1 cellular context compared by ENCODE assay signal in the genomic region with DNA sequence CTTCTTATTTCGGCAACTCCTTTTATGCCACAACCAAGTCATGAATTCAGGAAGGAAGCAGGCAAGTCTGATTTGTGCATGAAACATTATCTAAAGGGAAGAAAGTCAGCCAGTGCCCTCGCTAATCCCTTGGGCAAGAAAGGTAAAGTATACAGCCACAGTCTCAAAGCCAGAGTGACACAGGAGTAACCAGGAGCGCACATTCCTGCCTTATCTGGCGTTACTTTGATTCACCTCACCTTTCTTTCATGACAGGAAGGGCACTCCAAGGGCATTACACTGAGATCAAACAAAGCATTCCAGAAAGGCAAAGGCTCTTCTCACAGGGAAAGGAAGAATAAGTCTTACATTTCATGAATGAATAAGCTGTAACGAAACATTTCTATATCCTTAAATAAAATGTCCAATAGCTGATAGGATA.
A peak's percentile ranks its signal among the peaks of the same experiment; 100 is the strongest.
TF ChIP-seq lines count a peak whose summit lies in the region.

No MANE protein-coding gene starts in this region.

TF ChIP-seq in HepG2, 621 proteins besides CTCF, POLR2A, EP300 and RAD21 (continued from another document and continues in another):
- TF ChIP-seq, protein P1, sequence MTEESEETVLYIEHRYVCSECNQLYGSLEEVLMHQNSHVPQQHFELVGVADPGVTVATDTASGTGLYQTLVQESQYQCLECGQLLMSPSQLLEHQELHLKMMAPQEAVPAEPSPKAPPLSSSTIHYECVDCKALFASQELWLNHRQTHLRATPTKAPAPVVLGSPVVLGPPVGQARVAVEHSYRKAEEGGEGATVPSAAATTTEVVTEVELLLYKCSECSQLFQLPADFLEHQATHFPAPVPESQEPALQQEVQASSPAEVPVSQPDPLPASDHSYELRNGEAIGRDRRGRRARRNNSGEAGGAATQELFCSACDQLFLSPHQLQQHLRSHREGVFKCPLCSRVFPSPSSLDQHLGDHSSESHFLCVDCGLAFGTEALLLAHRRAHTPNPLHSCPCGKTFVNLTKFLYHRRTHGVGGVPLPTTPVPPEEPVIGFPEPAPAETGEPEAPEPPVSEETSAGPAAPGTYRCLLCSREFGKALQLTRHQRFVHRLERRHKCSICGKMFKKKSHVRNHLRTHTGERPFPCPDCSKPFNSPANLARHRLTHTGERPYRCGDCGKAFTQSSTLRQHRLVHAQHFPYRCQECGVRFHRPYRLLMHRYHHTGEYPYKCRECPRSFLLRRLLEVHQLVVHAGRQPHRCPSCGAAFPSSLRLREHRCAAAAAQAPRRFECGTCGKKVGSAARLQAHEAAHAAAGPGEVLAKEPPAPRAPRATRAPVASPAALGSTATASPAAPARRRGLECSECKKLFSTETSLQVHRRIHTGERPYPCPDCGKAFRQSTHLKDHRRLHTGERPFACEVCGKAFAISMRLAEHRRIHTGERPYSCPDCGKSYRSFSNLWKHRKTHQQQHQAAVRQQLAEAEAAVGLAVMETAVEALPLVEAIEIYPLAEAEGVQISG (CRISPR knock-in tag; IDR thresholded peaks at IDR 0.05) = 0 out of 2 replicates have a peak, but pooled peaks have one; percentile 36
- TF ChIP-seq MYNN (CRISPR knock-in tag; IDR thresholded peaks at IDR 0.05; ENCODE audit: low read depth) = no peak
- peak; percentile 64; the same call in 1 of the 2 replicates for TF ChIP-seq HNF4G (IDR thresholded peaks at IDR 0.05; ENCODE audit: borderline replicate concordance, low read depth, low read length)
- peak; percentile 60; the same call in 1 of the 2 replicates for TF ChIP-seq HNF4G (CRISPR knock-in tag; IDR thresholded peaks at IDR 0.05; ENCODE audit: borderline replicate concordance, low read depth)
- TF ChIP-seq TOPORS (CRISPR knock-in tag; IDR thresholded peaks at IDR 0.05) = no peak
- peak; percentile 77; the same call in 1 of the 2 replicates for TF ChIP-seq ZBTB20 (CRISPR knock-in tag; IDR thresholded peaks at IDR 0.05; ENCODE audit: borderline replicate concordance, low read depth)
- peak; percentile 48; the same call in 1 of the 2 replicates for TF ChIP-seq THAP11 (CRISPR knock-in tag; IDR thresholded peaks at IDR 0.05)
- TF ChIP-seq ESRRA (CRISPR knock-in tag; IDR thresholded peaks at IDR 0.05; ENCODE audit: low read depth) = peak; percentile 100
- no peak for TF ChIP-seq KDM3A (CRISPR knock-in tag; IDR thresholded peaks at IDR 0.05; ENCODE audit: low read depth)
- TF ChIP-seq, protein P2, sequence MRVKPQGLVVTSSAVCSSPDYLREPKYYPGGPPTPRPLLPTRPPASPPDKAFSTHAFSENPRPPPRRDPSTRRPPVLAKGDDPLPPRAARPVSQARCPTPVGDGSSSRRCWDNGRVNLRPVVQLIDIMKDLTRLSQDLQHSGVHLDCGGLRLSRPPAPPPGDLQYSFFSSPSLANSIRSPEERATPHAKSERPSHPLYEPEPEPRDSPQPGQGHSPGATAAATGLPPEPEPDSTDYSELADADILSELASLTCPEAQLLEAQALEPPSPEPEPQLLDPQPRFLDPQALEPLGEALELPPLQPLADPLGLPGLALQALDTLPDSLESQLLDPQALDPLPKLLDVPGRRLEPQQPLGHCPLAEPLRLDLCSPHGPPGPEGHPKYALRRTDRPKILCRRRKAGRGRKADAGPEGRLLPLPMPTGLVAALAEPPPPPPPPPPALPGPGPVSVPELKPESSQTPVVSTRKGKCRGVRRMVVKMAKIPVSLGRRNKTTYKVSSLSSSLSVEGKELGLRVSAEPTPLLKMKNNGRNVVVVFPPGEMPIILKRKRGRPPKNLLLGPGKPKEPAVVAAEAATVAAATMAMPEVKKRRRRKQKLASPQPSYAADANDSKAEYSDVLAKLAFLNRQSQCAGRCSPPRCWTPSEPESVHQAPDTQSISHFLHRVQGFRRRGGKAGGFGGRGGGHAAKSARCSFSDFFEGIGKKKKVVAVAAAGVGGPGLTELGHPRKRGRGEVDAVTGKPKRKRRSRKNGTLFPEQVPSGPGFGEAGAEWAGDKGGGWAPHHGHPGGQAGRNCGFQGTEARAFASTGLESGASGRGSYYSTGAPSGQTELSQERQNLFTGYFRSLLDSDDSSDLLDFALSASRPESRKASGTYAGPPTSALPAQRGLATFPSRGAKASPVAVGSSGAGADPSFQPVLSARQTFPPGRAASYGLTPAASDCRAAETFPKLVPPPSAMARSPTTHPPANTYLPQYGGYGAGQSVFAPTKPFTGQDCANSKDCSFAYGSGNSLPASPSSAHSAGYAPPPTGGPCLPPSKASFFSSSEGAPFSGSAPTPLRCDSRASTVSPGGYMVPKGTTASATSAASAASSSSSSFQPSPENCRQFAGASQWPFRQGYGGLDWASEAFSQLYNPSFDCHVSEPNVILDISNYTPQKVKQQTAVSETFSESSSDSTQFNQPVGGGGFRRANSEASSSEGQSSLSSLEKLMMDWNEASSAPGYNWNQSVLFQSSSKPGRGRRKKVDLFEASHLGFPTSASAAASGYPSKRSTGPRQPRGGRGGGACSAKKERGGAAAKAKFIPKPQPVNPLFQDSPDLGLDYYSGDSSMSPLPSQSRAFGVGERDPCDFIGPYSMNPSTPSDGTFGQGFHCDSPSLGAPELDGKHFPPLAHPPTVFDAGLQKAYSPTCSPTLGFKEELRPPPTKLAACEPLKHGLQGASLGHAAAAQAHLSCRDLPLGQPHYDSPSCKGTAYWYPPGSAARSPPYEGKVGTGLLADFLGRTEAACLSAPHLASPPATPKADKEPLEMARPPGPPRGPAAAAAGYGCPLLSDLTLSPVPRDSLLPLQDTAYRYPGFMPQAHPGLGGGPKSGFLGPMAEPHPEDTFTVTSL (CRISPR knock-in tag; IDR thresholded peaks at IDR 0.05; ENCODE audit: borderline replicate concordance) = peak; percentile 70; the same call in 1 of the 2 replicates
- peak; percentile 93 for TF ChIP-seq ELF3 (CRISPR knock-in tag; IDR thresholded peaks at IDR 0.05)
- TF ChIP-seq FOXJ3 (CRISPR knock-in tag; IDR thresholded peaks at IDR 0.05; ENCODE audit: borderline replicate concordance) = peak; percentile 84
- TF ChIP-seq, protein P3, sequence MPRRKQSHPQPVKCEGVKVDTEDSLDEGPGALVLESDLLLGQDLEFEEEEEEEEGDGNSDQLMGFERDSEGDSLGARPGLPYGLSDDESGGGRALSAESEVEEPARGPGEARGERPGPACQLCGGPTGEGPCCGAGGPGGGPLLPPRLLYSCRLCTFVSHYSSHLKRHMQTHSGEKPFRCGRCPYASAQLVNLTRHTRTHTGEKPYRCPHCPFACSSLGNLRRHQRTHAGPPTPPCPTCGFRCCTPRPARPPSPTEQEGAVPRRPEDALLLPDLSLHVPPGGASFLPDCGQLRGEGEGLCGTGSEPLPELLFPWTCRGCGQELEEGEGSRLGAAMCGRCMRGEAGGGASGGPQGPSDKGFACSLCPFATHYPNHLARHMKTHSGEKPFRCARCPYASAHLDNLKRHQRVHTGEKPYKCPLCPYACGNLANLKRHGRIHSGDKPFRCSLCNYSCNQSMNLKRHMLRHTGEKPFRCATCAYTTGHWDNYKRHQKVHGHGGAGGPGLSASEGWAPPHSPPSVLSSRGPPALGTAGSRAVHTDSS (CRISPR knock-in tag; conservative IDR thresholded peaks at IDR 0.05) = no peak
- TF ChIP-seq PITX1 (CRISPR knock-in tag; IDR thresholded peaks at IDR 0.05) = peak; percentile 98
- peak; percentile 75 for TF ChIP-seq ASH2L (IDR thresholded peaks at IDR 0.05; ENCODE audit: insufficient read length, low read depth, low read length)
- TF ChIP-seq, protein P4, sequence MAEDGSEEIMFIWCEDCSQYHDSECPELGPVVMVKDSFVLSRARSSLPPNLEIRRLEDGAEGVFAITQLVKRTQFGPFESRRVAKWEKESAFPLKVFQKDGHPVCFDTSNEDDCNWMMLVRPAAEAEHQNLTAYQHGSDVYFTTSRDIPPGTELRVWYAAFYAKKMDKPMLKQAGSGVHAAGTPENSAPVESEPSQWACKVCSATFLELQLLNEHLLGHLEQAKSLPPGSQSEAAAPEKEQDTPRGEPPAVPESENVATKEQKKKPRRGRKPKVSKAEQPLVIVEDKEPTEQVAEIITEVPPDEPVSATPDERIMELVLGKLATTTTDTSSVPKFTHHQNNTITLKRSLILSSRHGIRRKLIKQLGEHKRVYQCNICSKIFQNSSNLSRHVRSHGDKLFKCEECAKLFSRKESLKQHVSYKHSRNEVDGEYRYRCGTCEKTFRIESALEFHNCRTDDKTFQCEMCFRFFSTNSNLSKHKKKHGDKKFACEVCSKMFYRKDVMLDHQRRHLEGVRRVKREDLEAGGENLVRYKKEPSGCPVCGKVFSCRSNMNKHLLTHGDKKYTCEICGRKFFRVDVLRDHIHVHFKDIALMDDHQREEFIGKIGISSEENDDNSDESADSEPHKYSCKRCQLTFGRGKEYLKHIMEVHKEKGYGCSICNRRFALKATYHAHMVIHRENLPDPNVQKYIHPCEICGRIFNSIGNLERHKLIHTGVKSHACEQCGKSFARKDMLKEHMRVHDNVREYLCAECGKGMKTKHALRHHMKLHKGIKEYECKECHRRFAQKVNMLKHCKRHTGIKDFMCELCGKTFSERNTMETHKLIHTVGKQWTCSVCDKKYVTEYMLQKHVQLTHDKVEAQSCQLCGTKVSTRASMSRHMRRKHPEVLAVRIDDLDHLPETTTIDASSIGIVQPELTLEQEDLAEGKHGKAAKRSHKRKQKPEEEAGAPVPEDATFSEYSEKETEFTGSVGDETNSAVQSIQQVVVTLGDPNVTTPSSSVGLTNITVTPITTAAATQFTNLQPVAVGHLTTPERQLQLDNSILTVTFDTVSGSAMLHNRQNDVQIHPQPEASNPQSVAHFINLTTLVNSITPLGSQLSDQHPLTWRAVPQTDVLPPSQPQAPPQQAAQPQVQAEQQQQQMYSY (CRISPR knock-in tag; IDR thresholded peaks at IDR 0.05) = no peak
- TF ChIP-seq SP5 (CRISPR knock-in tag; IDR thresholded peaks at IDR 0.05; ENCODE audit: borderline replicate concordance, low read depth) = 0 out of 2 replicates have a peak, but pooled peaks have one; percentile 57
- no peak for TF ChIP-seq SMYD3 (CRISPR knock-in tag; IDR thresholded peaks at IDR 0.05)
- TF ChIP-seq, protein P5, sequence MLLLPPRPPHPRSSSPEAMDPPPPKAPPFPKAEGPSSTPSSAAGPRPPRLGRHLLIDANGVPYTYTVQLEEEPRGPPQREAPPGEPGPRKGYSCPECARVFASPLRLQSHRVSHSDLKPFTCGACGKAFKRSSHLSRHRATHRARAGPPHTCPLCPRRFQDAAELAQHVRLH (CRISPR knock-in tag; IDR thresholded peaks at IDR 0.05; ENCODE audit: borderline replicate concordance, low read depth) = 0 out of 2 replicates have a peak, but pooled peaks have one; percentile 41
- no peak for TF ChIP-seq ZNF749 (CRISPR knock-in tag; IDR thresholded peaks at IDR 0.05; ENCODE audit: borderline replicate concordance)
- no peak for TF ChIP-seq TP53 (CRISPR knock-in tag; conservative IDR thresholded peaks at IDR 0.05)
- TF ChIP-seq ZIK1 (CRISPR knock-in tag; IDR thresholded peaks at IDR 0.05; ENCODE audit: borderline replicate concordance, low read depth) = no peak
- no peak for TF ChIP-seq HDAC6 (IDR thresholded peaks at IDR 0.05; ENCODE audit: low read depth, low read length)
- TF ChIP-seq, protein P6, sequence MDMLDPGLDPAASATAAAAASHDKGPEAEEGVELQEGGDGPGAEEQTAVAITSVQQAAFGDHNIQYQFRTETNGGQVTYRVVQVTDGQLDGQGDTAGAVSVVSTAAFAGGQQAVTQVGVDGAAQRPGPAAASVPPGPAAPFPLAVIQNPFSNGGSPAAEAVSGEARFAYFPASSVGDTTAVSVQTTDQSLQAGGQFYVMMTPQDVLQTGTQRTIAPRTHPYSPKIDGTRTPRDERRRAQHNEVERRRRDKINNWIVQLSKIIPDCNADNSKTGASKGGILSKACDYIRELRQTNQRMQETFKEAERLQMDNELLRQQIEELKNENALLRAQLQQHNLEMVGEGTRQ (IDR thresholded peaks at IDR 0.05; ENCODE audit: low read depth, low read length) = no peak
- TF ChIP-seq, protein P6 (CRISPR knock-in tag; IDR thresholded peaks at IDR 0.05; ENCODE audit: borderline replicate concordance) = no peak
- TF ChIP-seq, protein P7, sequence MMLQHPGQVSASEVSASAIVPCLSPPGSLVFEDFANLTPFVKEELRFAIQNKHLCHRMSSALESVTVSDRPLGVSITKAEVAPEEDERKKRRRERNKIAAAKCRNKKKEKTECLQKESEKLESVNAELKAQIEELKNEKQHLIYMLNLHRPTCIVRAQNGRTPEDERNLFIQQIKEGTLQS (CRISPR knock-in tag; IDR thresholded peaks at IDR 0.05) = peak; percentile 71
- peak; percentile 89 for TF ChIP-seq TBX2 (CRISPR knock-in tag; IDR thresholded peaks at IDR 0.05; ENCODE audit: borderline replicate concordance)
- TF ChIP-seq, protein P8, sequence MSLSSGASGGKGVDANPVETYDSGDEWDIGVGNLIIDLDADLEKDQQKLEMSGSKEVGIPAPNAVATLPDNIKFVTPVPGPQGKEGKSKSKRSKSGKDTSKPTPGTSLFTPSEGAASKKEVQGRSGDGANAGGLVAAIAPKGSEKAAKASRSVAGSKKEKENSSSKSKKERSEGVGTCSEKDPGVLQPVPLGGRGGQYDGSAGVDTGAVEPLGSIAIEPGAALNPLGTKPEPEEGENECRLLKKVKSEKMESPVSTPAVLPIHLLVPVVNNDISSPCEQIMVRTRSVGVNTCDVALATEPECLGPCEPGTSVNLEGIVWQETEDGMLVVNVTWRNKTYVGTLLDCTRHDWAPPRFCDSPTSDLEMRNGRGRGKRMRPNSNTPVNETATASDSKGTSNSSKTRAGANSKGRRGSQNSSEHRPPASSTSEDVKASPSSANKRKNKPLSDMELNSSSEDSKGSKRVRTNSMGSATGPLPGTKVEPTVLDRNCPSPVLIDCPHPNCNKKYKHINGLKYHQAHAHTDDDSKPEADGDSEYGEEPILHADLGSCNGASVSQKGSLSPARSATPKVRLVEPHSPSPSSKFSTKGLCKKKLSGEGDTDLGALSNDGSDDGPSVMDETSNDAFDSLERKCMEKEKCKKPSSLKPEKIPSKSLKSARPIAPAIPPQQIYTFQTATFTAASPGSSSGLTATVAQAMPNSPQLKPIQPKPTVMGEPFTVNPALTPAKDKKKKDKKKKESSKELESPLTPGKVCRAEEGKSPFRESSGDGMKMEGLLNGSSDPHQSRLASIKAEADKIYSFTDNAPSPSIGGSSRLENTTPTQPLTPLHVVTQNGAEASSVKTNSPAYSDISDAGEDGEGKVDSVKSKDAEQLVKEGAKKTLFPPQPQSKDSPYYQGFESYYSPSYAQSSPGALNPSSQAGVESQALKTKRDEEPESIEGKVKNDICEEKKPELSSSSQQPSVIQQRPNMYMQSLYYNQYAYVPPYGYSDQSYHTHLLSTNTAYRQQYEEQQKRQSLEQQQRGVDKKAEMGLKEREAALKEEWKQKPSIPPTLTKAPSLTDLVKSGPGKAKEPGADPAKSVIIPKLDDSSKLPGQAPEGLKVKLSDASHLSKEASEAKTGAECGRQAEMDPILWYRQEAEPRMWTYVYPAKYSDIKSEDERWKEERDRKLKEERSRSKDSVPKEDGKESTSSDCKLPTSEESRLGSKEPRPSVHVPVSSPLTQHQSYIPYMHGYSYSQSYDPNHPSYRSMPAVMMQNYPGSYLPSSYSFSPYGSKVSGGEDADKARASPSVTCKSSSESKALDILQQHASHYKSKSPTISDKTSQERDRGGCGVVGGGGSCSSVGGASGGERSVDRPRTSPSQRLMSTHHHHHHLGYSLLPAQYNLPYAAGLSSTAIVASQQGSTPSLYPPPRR (CRISPR knock-in tag; IDR thresholded peaks at IDR 0.05; ENCODE audit: borderline replicate concordance) = peak; percentile 80; the same call in 1 of the 2 replicates
